ENCODE assay signal across 26 cellular contexts in genomic region chr6:156703719-156704118, GRCh38.
DNase-seq lines count a peak whose midpoint lies in the region; TF ChIP-seq lines count a peak whose summit lies in the region.
"Had no signal": no experiment of that assay in that cellular context is flagged by ENCODE, and none has a peak within 500 bp of the region (broad histone marks: within the 10 kb centered on the region; RNA-seq: fewer than 3 reads in every experiment).

No MANE protein-coding gene starts in this region.

- H4K20me1 ChIP-seq in OCI-LY7 (ENCODE audit: insufficient read depth, low read length): no peaks in the 10 kb centered on the region

- H3K9ac ChIP-seq in parathyroid adenoma: no peak overlapping the region

- H3K9me2 ChIP-seq in OCI-LY7 (ENCODE audit: insufficient read depth, low read length): no peaks in the 10 kb centered on the region

- DNase-seq in AG10803 (ENCODE audit: low read depth) (peak; percentile 12), OCI-LY7 (ENCODE audit: low spot score) (no peak), fibroblast of pulmonary artery (ENCODE audit: low read depth) (peak; percentile 80), SIG-M5 (lab: John Stamatoyannopoulos, UW) (no peak), SIG-M5 treated with dmso at 0.1 percent for 504 hours (lab: John Stamatoyannopoulos, UW; ENCODE audit: unreplicated experiment) (no peak), HCEC 1CT (no peak)
- DNase-seq in effector CD4-positive, alpha-beta T cell: no peak
- DNase-seq: activated naive CD4-positive, alpha-beta T cell treated with Interleukin-2 at 50 U/mL for 16 hours; activated T-cell treated with anti-CD3 and anti-CD28 coated beads, Interleukin-2, amount 50 U/mL, for 24 hours; gastrocnemius medialis; H7; hypothalamus; islet precursor cell; NCI-H1048; NCI-H1930; NCI-H226; NCI-H774; SHP77; spleen; stimulated activated CD4-positive, alpha-beta T cell treated with anti-CD3 and anti-CD28 coated beads, Interleukin-4, amount 100 ng/mL, for 1 hour; stimulated activated naive CD8-positive, alpha-beta T cell treated with anti-CD3 and anti-CD28 coated beads, Interleukin-15, Interleukin-2, amounts not matched to agents 100 U/mL and 50 U/mL, for 24 hours had no signal

- peak overlapping the region; percentile 34; the same call in 1 of the 2 replicates for H3K4me2 ChIP-seq in OCI-LY7 (ENCODE audit: low read length)
- H3K4me2 ChIP-seq in parathyroid adenoma (ENCODE audit: low read length): no peak overlapping the region

- H3K4me1 ChIP-seq in OCI-LY7 (ENCODE audit: insufficient read depth, low read length, poor library complexity, severe bottlenecking): peaks cover 51% of the 10 kb centered on the region
- peaks cover 4% of the 10 kb centered on the region for H3K4me1 ChIP-seq in parathyroid adenoma
- H3K4me1 ChIP-seq: gastrocnemius medialis had no signal

- no peaks in the 10 kb centered on the region for H3K27me3 ChIP-seq in parathyroid adenoma (ENCODE audit: control insufficient read depth, insufficient read depth, low read length)
- H3K27me3 ChIP-seq: cardiac muscle cell, gastrocnemius medialis, spleen, tibial nerve had no signal

- H3K27ac ChIP-seq in OCI-LY7 (ENCODE audit: low read depth, low read length, poor library complexity, severe bottlenecking) (no peak overlapping the region), parathyroid adenoma (no peak overlapping the region)
- H3K27ac ChIP-seq: C4-2B, cardiac muscle cell, spleen, tibial nerve had no signal

- no peaks in the 10 kb centered on the region for H3K79me2 ChIP-seq in OCI-LY7 (ENCODE audit: insufficient read depth, low read depth, low read length)
- no peaks in the 10 kb centered on the region for H3K79me2 ChIP-seq in parathyroid adenoma

- intact Hi-C loops in OCI-LY7 (cut with micrococcal nuclease; ENCODE audit: unreplicated experiment): no loop called here

- H2AFZ ChIP-seq in OCI-LY7 (ENCODE audit: low read length): peak overlapping the region; percentile 77; the same call in 1 of the 2 replicates
- peak overlapping the region; percentile 19 for H2AFZ ChIP-seq in parathyroid adenoma

- POLR2A ChIA-PET in OCI-LY7 (lab: Charles Lee): interaction anchor here (7.6 kb wide), 1 partner anchor 51 kb away, joined by 74 read pairs; no protein-coding TSS in a partner anchor

- CTCF ChIA-PET in OCI-LY7 (lab: Charles Lee; ENCODE audit: unreplicated experiment): no interaction called here

- BruUV-seq in OCI-LY7 (replicated peaks; lab: Mats Ljungman, UMichigan): no TSS peak

- H3K4me3 ChIP-seq in AG10803 (ENCODE audit: low read length) (no peak overlapping the region), OCI-LY7 (ENCODE audit: low read depth, low read length, poor library complexity, severe bottlenecking) (no peak overlapping the region), fibroblast of pulmonary artery (replicated peaks; ENCODE audit: low read depth, low read length) (peak overlapping the region; percentile 4), parathyroid adenoma (ENCODE audit: low read depth, low read length) (no peak overlapping the region)
- H3K4me3 ChIP-seq: cardiac muscle cell, gastrocnemius medialis, lung, spleen, tibial nerve had no signal

- no peaks in the 10 kb centered on the region for H3K9me3 ChIP-seq in OCI-LY7 (ENCODE audit: low read length)
- no peaks in the 10 kb centered on the region for H3K9me3 ChIP-seq in parathyroid adenoma (ENCODE audit: control insufficient read depth, low read length)
- H3K9me3 ChIP-seq: gastrocnemius medialis, spleen, tibial nerve had no signal

- H3K36me3 ChIP-seq in OCI-LY7 (ENCODE audit: insufficient read depth, low read length) (no peaks in the 10 kb centered on the region), parathyroid adenoma (ENCODE audit: control insufficient read depth, insufficient read depth, low read length) (no peaks in the 10 kb centered on the region)
- H3K36me3 ChIP-seq: cardiac muscle cell, gastrocnemius medialis, spleen, tibial nerve had no signal

- TF ChIP-seq CTCF in AG10803 (conservative IDR thresholded peaks at IDR 0.05; ENCODE audit: low read length) (no peak), OCI-LY7 (conservative IDR thresholded peaks at IDR 0.05; ENCODE audit: low read length) (no peak), fibroblast of pulmonary artery (IDR thresholded peaks at IDR 0.05; ENCODE audit: low read length, missing control alignments) (no peak), parathyroid adenoma (IDR thresholded peaks at IDR 0.05) (no peak)

Comparison
In these comparisons a context has a peak if more than half of its experiments do, and no peak if none do; other contexts are left out.
1. DNase-seq: peak in AG10803 (single experiment) and fibroblast of pulmonary artery (single experiment); none in OCI-LY7 (single experiment), SIG-M5 (single experiment), effector CD4-positive, alpha-beta T cell (single experiment), SIG-M5 treated with dmso at 0.1 percent for 504 hours (single experiment) and HCEC 1CT (single experiment).